32 cellular contexts compared by ENCODE assay signal in genomic region chr5:21419383-21419782, GRCh38.
"Had no signal": no experiment of that assay in that cellular context is flagged by ENCODE, and none has a peak within 500 bp of the region (broad histone marks: within the 10 kb centered on the region; RNA-seq: fewer than 3 reads in every experiment).

No MANE protein-coding gene starts in this region.

- H3K9ac ChIP-seq: parathyroid adenoma had no signal

- DNase-seq: activated CD4-positive, alpha-beta T cell treated with anti-CD3 and anti-CD28 coated beads for 4 hours; activated CD4-positive, alpha-beta T cell treated with anti-CD3 and anti-CD28 coated beads, Interleukin-2, amount 50 U/mL, for 4 hours; activated effector memory CD4-positive, alpha-beta T cell treated with Interleukin-2 at 50 U/mL for 16 hours; activated naive CD4-positive, alpha-beta T cell treated with anti-CD3 and anti-CD28 coated beads for 36 hours; activated naive CD8-positive, alpha-beta T cell treated with anti-CD3 and anti-CD28 coated beads for 36 hours; activated T-cell treated with anti-CD3 and anti-CD28 coated beads for 4 hours; adrenal gland; aorta; body of pancreas; cortex of kidney; effector memory CD8-positive, alpha-beta T cell; foreskin fibroblast; head of caudate nucleus; hippocampal formation; kidney; left colon; mammary epithelial cell; naive B cell; nephron progenitor cell; nucleus accumbens; psoas muscle; stimulated activated CD4-positive, alpha-beta T cell treated with anti-CD3 and anti-CD28 coated beads, Interleukin-15, amount 100 ng/mL, for 24 hours; stimulated activated CD4-positive, alpha-beta T cell treated with anti-CD3 and anti-CD28 coated beads, Interleukin-2, amount 100 ng/mL, for 24 hours; stimulated activated naive CD4-positive, alpha-beta T cell; tibial artery had no signal

- H3K4me1 ChIP-seq: adrenal gland, body of pancreas, parathyroid adenoma, psoas muscle, right atrium auricular region, suprapubic skin, tibial artery had no signal

- H3K9me3 Mint-ChIP-seq: activated naive CD4-positive, alpha-beta T cell treated with anti-CD3 and anti-CD28 coated beads for 36 hours; activated naive CD8-positive, alpha-beta T cell treated with anti-CD3 and anti-CD28 coated beads for 36 hours; effector memory CD8-positive, alpha-beta T cell; nephron progenitor cell; T-helper 2 cell treated with Interferon-gamma antibody and Interleukin-4, amounts not matched to agents 5 μg/mL and 100 μg/mL, for 36 hours had no signal

- H3K27ac ChIP-seq: adrenal gland, body of pancreas, cardiac muscle cell, parathyroid adenoma, psoas muscle, right atrium auricular region, suprapubic skin, tibial artery had no signal

- H3K27ac Mint-ChIP-seq: activated naive CD4-positive, alpha-beta T cell treated with anti-CD3 and anti-CD28 coated beads for 36 hours; activated naive CD8-positive, alpha-beta T cell treated with anti-CD3 and anti-CD28 coated beads for 36 hours; effector memory CD8-positive, alpha-beta T cell; naive B cell; nephron progenitor cell; T-helper 2 cell treated with Interferon-gamma antibody and Interleukin-4, amounts not matched to agents 5 μg/mL and 100 μg/mL, for 36 hours had no signal

- ATAC-seq: body of pancreas; effector memory CD8-positive, alpha-beta T cell; esophagus mucosa; left colon; psoas muscle had no signal

- H3K36me3 ChIP-seq: adrenal gland, cardiac muscle cell, right atrium auricular region, suprapubic skin, tibial artery had no signal

- H3K36me3 Mint-ChIP-seq: activated naive CD8-positive, alpha-beta T cell treated with anti-CD3 and anti-CD28 coated beads for 36 hours; naive B cell had no signal

- H3K4me3 ChIP-seq: adrenal gland, body of pancreas, cardiac muscle cell, psoas muscle, right atrium auricular region, smooth muscle cell, suprapubic skin, tibial artery had no signal

- H3K27me3 Mint-ChIP-seq: effector memory CD8-positive, alpha-beta T cell; naive B cell had no signal

- H3K4me3 Mint-ChIP-seq: activated naive CD4-positive, alpha-beta T cell treated with anti-CD3 and anti-CD28 coated beads for 36 hours; activated naive CD8-positive, alpha-beta T cell treated with anti-CD3 and anti-CD28 coated beads for 36 hours; effector memory CD8-positive, alpha-beta T cell; naive B cell; nephron progenitor cell; T-helper 2 cell treated with Interferon-gamma antibody and Interleukin-4, amounts not matched to agents 5 μg/mL and 100 μg/mL, for 36 hours had no signal

- H3K9me3 ChIP-seq: adrenal gland, body of pancreas, psoas muscle, right atrium auricular region, suprapubic skin, tibial artery had no signal

- H3K27me3 ChIP-seq: adrenal gland, body of pancreas, cardiac muscle cell, right atrium auricular region, suprapubic skin, tibial artery had no signal

- H3K4me1 Mint-ChIP-seq: activated naive CD8-positive, alpha-beta T cell treated with anti-CD3 and anti-CD28 coated beads for 36 hours; naive B cell; nephron progenitor cell had no signal
